7 cellular contexts compared by ENCODE assay signal in genomic region chr10:22325948-22326702, GRCh38. TPM values are rescaled to one million over a fixed set of nuclear protein-coding genes. Genes with fewer than 3 reads are reported as not detected.
A peak's percentile ranks its signal among the peaks of the same experiment; 100 is the strongest.
DNase-seq lines count a peak whose midpoint lies in the region; ATAC-seq and TF ChIP-seq lines count a peak whose summit lies in the region.

No MANE protein-coding gene starts in this region.

- TF ChIP-seq CTCF in activated B cell treated with CpG ODN at 0.5 μM for 24 hours (IDR thresholded peaks at IDR 0.05), result no peak

- peak overlapping the region; percentile 84 for H3K4me3 Mint-ChIP-seq in activated B cell treated with CpG ODN at 0.5 μM for 24 hours
- peak overlapping the region; percentile 61 to 71 for H3K4me3 Mint-ChIP-seq in stimulated activated naive CD8-positive, alpha-beta T cell treated with anti-CD3 and anti-CD28 coated beads, Interleukin-15, amount 100 ng/mL, for 72 hours

- peak overlapping the region; percentile 24 for H3K4me3 ChIP-seq in iPS-15b (ENCODE audit: low read depth, low read length)

- no peaks in the 10 kb centered on the region for H3K9me3 ChIP-seq in iPS-15b (ENCODE audit: control insufficient read depth, insufficient read depth, low read length)

- peaks cover 41% of the 10 kb centered on the region for H3K4me1 Mint-ChIP-seq in activated B cell treated with CpG ODN at 0.5 μM for 24 hours
- H3K4me1 Mint-ChIP-seq in stimulated activated naive CD8-positive, alpha-beta T cell treated with anti-CD3 and anti-CD28 coated beads, Interleukin-15, amount 100 ng/mL, for 72 hours, result peaks cover 29% of the 10 kb centered on the region

- H3K27me3 Mint-ChIP-seq in activated B cell treated with CpG ODN at 0.5 μM for 24 hours, result no peaks in the 10 kb centered on the region
- H3K27me3 Mint-ChIP-seq in stimulated activated naive CD8-positive, alpha-beta T cell treated with anti-CD3 and anti-CD28 coated beads, Interleukin-15, amount 100 ng/mL, for 72 hours, result peaks cover 42% of the 10 kb centered on the region

- no peak overlapping the region for H3K9ac ChIP-seq in iPS-15b (ENCODE audit: low read depth, low read length)

- peaks cover 88% of the 10 kb centered on the region for H3K27me3 ChIP-seq in iPS-15b (ENCODE audit: control insufficient read depth, insufficient read depth, low read length)

- H3K4me1 ChIP-seq in iPS-15b (ENCODE audit: control insufficient read depth, insufficient read depth, low read length), result peaks cover 18% of the 10 kb centered on the region

- DNase-seq in HCEC 1CT, result peak; percentile 56
- no peak for DNase-seq in activated B cell treated with CpG ODN at 0.5 μM for 24 hours
- no peak for DNase-seq in stimulated activated naive CD8-positive, alpha-beta T cell treated with anti-CD3 and anti-CD28 coated beads, Interleukin-15, amount 100 ng/mL, for 72 hours
- no peak for DNase-seq in activated CD4-positive, alpha-beta T cell treated with anti-CD3 and anti-CD28 coated beads for 4 hours
- DNase-seq in NCI-H1105 treated with DMSO at 0.1 percent for 48 hours (lab: John Stamatoyannopoulos, UW), result no peak

- H3K27ac Mint-ChIP-seq in activated B cell treated with CpG ODN at 0.5 μM for 24 hours, result peak overlapping the region; percentile 81
- no peak overlapping the region for H3K27ac Mint-ChIP-seq in stimulated activated naive CD8-positive, alpha-beta T cell treated with anti-CD3 and anti-CD28 coated beads, Interleukin-15, amount 100 ng/mL, for 72 hours

- POLR2A ChIA-PET in activated B cell treated with CpG ODN at 0.5 μM for 24 hours (lab: Charles Lee), result interaction anchor here (0.9 to 4.7 kb wide), 8 partner anchors 10 to 806 kb away, joined by 3 to 38 read pairs (median 4); partner anchors contain the start of genes COMMD3 and SKIDA1

- H3K36me3 ChIP-seq in iPS-15b (ENCODE audit: control insufficient read depth, insufficient read depth, low read length), result no peaks in the 10 kb centered on the region

- peaks cover 21% of the 10 kb centered on the region for H3K36me3 Mint-ChIP-seq in activated B cell treated with CpG ODN at 0.5 μM for 24 hours (ENCODE audit: low read depth)

- intact Hi-C loops in activated B cell treated with CpG ODN at 0.5 μM for 24 hours (cut with micrococcal nuclease), result loop anchor here (1.0 to 5.0 kb wide), 2 partner anchors 7 to 1116 kb away; no protein-coding TSS in a partner anchor

- ATAC-seq in activated B cell treated with CpG ODN at 0.5 μM for 24 hours (ENCODE audit: low read depth) (no peak), GM18520 (IDR thresholded peaks at IDR 0.05; ENCODE audit: unreplicated experiment) (no peak)
- no peak for ATAC-seq in stimulated activated naive CD8-positive, alpha-beta T cell treated with anti-CD3 and anti-CD28 coated beads, Interleukin-15, amount 100 ng/mL, for 72 hours

- CTCF ChIA-PET in activated B cell treated with CpG ODN at 0.5 μM for 24 hours (lab: Charles Lee), result interaction anchor here (1.7 kb wide), 1 partner anchor 9 kb away, joined by 4 read pairs; no protein-coding TSS in a partner anchor

- no peaks in the 10 kb centered on the region for H3K9me3 Mint-ChIP-seq in activated B cell treated with CpG ODN at 0.5 μM for 24 hours
- no peaks in the 10 kb centered on the region for H3K9me3 Mint-ChIP-seq in stimulated activated naive CD8-positive, alpha-beta T cell treated with anti-CD3 and anti-CD28 coated beads, Interleukin-15, amount 100 ng/mL, for 72 hours

RNA-seq across cellular contexts. Expression of gene BMI1, which starts 5.2 kb away (rescaled TPM):
- 62.3 and 70.1 TPM in 2 replicates for total RNA-seq in activated B cell treated with CpG ODN at 0.5 μM for 24 hours

RNA-seq across cellular contexts. Expression of gene COMMD3, which starts 9.9 kb away (rescaled TPM):
- 68.2 and 72.8 TPM in 2 replicates for total RNA-seq in activated B cell treated with CpG ODN at 0.5 μM for 24 hours

RNA-seq across cellular contexts. Expression of gene SPAG6, which starts 19.2 kb away (rescaled TPM):
- total RNA-seq in activated B cell treated with CpG ODN at 0.5 μM for 24 hours, result 0.12 and 0.62 TPM in 2 replicates
